ENCODE assay signal across 2 cellular contexts in genomic region chr12:57637364-57637763, GRCh38.
TF ChIP-seq lines count a peak whose summit lies in the region.

No MANE protein-coding gene starts in this region.

TF ChIP-seq in SK-N-SH, 30 proteins besides CTCF, POLR2A, EP300 and RAD21 (continued from another document):
- TF ChIP-seq YY1 (IDR thresholded peaks at IDR 0.05; ENCODE audit: low read depth) = no peak
- TF ChIP-seq FOXJ3 (CRISPR knock-in tag; IDR thresholded peaks at IDR 0.05) = no peak
- TF ChIP-seq JUND (IDR thresholded peaks at IDR 0.05) = no peak
- no peak for TF ChIP-seq GABPA (IDR thresholded peaks at IDR 0.05; ENCODE audit: low read depth)
- no peak for TF ChIP-seq NRF1 (IDR thresholded peaks at IDR 0.05; ENCODE audit: low read depth, low read length)
- no peak for TF ChIP-seq SIN3A (IDR thresholded peaks at IDR 0.05; ENCODE audit: borderline replicate concordance, low read depth, low read length)
- no peak for TF ChIP-seq TCF12 (IDR thresholded peaks at IDR 0.05)
- no peak for TF ChIP-seq RFX5 (IDR thresholded peaks at IDR 0.05; ENCODE audit: low read length)
- no peak for TF ChIP-seq FOXM1 (IDR thresholded peaks at IDR 0.05; ENCODE audit: low read depth)
- no peak for TF ChIP-seq TAF1 (IDR thresholded peaks at IDR 0.05; ENCODE audit: borderline replicate concordance, low read depth, low read length)
- no peak for TF ChIP-seq MAX (IDR thresholded peaks at IDR 0.05; ENCODE audit: low read depth)
- TF ChIP-seq POLR2AphosphoS5 (IDR thresholded peaks at IDR 0.05; ENCODE audit: low read depth, low read length) = no peak
- TF ChIP-seq, protein P1, sequence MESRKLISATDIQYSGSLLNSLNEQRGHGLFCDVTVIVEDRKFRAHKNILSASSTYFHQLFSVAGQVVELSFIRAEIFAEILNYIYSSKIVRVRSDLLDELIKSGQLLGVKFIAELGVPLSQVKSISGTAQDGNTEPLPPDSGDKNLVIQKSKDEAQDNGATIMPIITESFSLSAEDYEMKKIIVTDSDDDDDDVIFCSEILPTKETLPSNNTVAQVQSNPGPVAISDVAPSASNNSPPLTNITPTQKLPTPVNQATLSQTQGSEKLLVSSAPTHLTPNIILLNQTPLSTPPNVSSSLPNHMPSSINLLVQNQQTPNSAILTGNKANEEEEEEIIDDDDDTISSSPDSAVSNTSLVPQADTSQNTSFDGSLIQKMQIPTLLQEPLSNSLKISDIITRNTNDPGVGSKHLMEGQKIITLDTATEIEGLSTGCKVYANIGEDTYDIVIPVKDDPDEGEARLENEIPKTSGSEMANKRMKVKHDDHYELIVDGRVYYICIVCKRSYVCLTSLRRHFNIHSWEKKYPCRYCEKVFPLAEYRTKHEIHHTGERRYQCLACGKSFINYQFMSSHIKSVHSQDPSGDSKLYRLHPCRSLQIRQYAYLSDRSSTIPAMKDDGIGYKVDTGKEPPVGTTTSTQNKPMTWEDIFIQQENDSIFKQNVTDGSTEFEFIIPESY (IDR thresholded peaks at IDR 0.05; ENCODE audit: borderline replicate concordance, low read depth) = no peak
- TF ChIP-seq, protein P2, sequence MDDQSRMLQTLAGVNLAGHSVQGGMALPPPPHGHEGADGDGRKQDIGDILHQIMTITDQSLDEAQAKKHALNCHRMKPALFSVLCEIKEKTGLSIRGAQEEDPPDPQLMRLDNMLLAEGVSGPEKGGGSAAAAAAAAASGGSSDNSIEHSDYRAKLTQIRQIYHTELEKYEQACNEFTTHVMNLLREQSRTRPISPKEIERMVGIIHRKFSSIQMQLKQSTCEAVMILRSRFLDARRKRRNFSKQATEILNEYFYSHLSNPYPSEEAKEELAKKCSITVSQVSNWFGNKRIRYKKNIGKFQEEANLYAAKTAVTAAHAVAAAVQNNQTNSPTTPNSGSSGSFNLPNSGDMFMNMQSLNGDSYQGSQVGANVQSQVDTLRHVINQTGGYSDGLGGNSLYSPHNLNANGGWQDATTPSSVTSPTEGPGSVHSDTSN (IDR thresholded peaks at IDR 0.05) = no peak
- no peak for TF ChIP-seq SMC3 (IDR thresholded peaks at IDR 0.05; ENCODE audit: low read depth, low read length)
- TF ChIP-seq, protein P3, sequence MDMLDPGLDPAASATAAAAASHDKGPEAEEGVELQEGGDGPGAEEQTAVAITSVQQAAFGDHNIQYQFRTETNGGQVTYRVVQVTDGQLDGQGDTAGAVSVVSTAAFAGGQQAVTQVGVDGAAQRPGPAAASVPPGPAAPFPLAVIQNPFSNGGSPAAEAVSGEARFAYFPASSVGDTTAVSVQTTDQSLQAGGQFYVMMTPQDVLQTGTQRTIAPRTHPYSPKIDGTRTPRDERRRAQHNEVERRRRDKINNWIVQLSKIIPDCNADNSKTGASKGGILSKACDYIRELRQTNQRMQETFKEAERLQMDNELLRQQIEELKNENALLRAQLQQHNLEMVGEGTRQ (IDR thresholded peaks at IDR 0.05; ENCODE audit: borderline replicate concordance, low read depth, low read length) = no peak
TF ChIP-seq in SK-N-SH: peak in this region for 0.

TF ChIP-seq in SK-N-SH treated with all-trans-retinoic acid at 6 μM for 48 hours, 23 proteins besides CTCF, POLR2A, EP300 and RAD21 (continued from another document):
- TF ChIP-seq PATZ1 (CRISPR knock-in tag; IDR thresholded peaks at IDR 0.05; ENCODE audit: borderline replicate concordance) (no peak), SNAI2 (CRISPR knock-in tag; IDR thresholded peaks at IDR 0.05) (no peak), ISL1 (CRISPR knock-in tag; IDR thresholded peaks at IDR 0.05) (no peak), ZC3H10 (CRISPR knock-in tag; IDR thresholded peaks at IDR 0.05) (no peak), ZFP30 (CRISPR knock-in tag; IDR thresholded peaks at IDR 0.05) (no peak), CREB5 (CRISPR knock-in tag; IDR thresholded peaks at IDR 0.05; ENCODE audit: low read depth) (no peak), GLIS3 (CRISPR knock-in tag; IDR thresholded peaks at IDR 0.05) (no peak), ZNF8 (CRISPR knock-in tag; IDR thresholded peaks at IDR 0.05) (no peak), TCF4 (CRISPR knock-in tag; IDR thresholded peaks at IDR 0.05; ENCODE audit: borderline replicate concordance) (no peak), RARB (CRISPR knock-in tag; IDR thresholded peaks at IDR 0.05) (no peak), ZFP3 (CRISPR knock-in tag; IDR thresholded peaks at IDR 0.05) (no peak), ESRRG (CRISPR knock-in tag; IDR thresholded peaks at IDR 0.05) (no peak), TSHZ2 (CRISPR knock-in tag; IDR thresholded peaks at IDR 0.05) (no peak), ZNF565 (CRISPR knock-in tag; conservative IDR thresholded peaks at IDR 0.05; ENCODE audit: low read depth) (no peak), ZNF70 (CRISPR knock-in tag; IDR thresholded peaks at IDR 0.05) (no peak)
- TF ChIP-seq, protein P4, sequence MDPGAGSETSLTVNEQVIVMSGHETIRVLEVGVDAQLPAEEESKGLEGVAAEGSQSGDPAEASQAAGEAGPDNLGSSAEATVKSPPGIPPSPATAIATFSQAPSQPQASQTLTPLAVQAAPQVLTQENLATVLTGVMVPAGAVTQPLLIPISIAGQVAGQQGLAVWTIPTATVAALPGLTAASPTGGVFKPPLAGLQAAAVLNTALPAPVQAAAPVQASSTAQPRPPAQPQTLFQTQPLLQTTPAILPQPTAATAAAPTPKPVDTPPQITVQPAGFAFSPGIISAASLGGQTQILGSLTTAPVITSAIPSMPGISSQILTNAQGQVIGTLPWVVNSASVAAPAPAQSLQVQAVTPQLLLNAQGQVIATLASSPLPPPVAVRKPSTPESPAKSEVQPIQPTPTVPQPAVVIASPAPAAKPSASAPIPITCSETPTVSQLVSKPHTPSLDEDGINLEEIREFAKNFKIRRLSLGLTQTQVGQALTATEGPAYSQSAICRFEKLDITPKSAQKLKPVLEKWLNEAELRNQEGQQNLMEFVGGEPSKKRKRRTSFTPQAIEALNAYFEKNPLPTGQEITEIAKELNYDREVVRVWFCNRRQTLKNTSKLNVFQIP (CRISPR knock-in tag; IDR thresholded peaks at IDR 0.05; ENCODE audit: borderline replicate concordance, low read depth) = no peak
- TF ChIP-seq, protein P5, sequence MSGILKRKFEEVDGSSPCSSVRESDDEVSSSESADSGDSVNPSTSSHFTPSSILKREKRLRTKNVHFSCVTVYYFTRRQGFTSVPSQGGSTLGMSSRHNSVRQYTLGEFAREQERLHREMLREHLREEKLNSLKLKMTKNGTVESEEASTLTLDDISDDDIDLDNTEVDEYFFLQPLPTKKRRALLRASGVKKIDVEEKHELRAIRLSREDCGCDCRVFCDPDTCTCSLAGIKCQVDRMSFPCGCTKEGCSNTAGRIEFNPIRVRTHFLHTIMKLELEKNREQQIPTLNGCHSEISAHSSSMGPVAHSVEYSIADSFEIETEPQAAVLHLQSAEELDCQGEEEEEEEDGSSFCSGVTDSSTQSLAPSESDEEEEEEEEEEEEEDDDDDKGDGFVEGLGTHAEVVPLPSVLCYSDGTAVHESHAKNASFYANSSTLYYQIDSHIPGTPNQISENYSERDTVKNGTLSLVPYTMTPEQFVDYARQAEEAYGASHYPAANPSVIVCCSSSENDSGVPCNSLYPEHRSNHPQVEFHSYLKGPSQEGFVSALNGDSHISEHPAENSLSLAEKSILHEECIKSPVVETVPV (CRISPR knock-in tag; IDR thresholded peaks at IDR 0.05) = no peak
